ENCODE assay signal across 9 cellular contexts in the genomic region with DNA sequence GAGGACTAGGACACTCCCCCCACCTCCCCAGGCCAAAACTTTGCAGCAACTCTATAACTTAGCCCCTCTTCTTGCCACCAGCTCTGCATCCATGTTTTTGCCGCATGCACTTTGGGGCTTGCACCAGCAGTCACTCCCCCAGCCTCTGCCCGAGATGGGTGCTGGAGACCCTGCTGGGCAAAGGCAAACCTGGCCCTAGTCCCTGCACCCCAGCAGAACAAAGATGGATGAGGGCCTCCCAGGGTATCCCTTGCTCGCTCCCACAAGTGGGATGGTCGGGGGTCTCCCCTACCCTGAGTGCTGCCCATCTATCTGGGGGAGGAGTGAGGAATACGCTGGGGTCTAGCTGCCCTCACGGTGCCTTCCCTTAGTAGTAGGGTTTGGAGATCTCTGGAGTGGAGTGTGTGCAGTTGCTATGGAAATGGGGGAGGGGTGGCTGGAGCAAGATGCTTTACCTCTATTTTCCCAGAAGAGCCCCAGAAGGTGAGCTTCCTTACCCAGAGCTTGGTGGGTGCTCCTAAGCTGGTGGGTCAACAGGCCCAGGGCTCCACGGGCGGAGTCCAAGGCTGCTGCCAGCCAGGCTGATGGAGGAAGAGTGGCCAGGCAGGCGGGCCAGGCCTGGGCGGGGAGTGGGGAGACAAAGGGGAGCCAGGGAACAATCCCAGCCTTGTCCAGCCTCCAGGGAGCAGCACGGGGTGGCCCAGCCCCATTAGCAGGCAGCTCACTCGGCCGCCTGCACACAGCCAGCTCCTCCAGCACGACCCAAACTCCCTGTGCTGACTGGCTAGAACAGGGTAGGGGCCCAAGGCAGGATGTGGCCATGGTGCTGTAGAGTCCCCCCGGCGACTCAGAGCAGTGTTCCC. TPM values are rescaled to one million over a fixed set of nuclear protein-coding genes. Genes with fewer than 3 reads are reported as not detected.
DNase-seq lines count a peak whose midpoint lies in the region; ATAC-seq, FAIRE-seq and TF ChIP-seq lines count a peak whose summit lies in the region.
"Had no signal": no experiment of that assay in that cellular context is flagged by ENCODE, and none has a peak within 500 bp of the region (broad histone marks: within the 10 kb centered on the region; RNA-seq: fewer than 3 reads in every experiment).

A gene with protein sequence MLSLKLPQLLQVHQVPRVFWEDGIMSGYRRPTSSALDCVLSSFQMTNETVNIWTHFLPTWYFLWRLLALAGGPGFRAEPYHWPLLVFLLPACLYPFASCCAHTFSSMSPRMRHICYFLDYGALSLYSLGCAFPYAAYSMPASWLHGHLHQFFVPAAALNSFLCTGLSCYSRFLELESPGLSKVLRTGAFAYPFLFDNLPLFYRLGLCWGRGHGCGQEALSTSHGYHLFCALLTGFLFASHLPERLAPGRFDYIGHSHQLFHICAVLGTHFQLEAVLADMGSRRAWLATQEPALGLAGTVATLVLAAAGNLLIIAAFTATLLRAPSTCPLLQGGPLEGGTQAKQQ (minus strand): TSS at position 597 of the 863 bp plus-strand sequence. CDS start 1,325 bp downstream, outside the sequence.

- peak within 1 kb of the TSS in 6 of 10 donors; percentile 29 to 83 (median 46) for H3K27ac Mint-ChIP-seq in naive thymus-derived CD8-positive, alpha-beta T cell

- H4K20me1 ChIP-seq in H1 (replicated peaks in 1 of 2; ENCODE audit: control insufficient read depth in 1 of 2, insufficient read depth in 2 of 2, low read length in 2 of 2): peaks cover 0 to 5% of the 10 kb centered on the region in 2 experiments

- H2BK20ac ChIP-seq in H1 (ENCODE audit: low read length): 0 out of 2 replicates have a peak within 1 kb of the TSS, but pooled peaks have one; percentile 61

- H2AFZ ChIP-seq in H1 (ENCODE audit: low read length) (no peak within 1 kb of the TSS), trophoblast cell (ENCODE audit: insufficient read depth, low read length, poor library complexity) (no peak within 1 kb of the TSS)

- DNase-seq in C1 segment of cervical spinal cord (lab: John Stamatoyannopoulos, UW) (peak in 13 of 14 donors; percentile 54 to 96 (median 84)), H1 (ENCODE audit: low read depth in 1 of 2, low spot score in 2 of 2) (peak in 1 of 2 experiments; percentile 64), NCI-H2227 (lab: John Stamatoyannopoulos, UW; ENCODE audit: unreplicated experiment) (no peak), trophoblast cell (no peak), omental fat pad (ENCODE audit: low spot score) (no peak)
- DNase-seq in naive thymus-derived CD8-positive, alpha-beta T cell: peak in 1 of 10 donors; percentile 60

- H3K4me2 ChIP-seq in H1 (ENCODE audit: insufficient read depth in 1 of 2, low read depth in 2 of 2, low read length in 2 of 2): peak within 1 kb of the TSS in 1 of 2 experiments; percentile 17; a peak in 1 of 4 replicates
- H3K4me2 ChIP-seq in trophoblast cell (ENCODE audit: low read length): no peak within 1 kb of the TSS

- H3K79me2 ChIP-seq in H1 (ENCODE audit: control insufficient read depth in 1 of 2, insufficient read depth in 2 of 2, low read length in 2 of 2): no peaks in the 10 kb centered on the region
- no peaks in the 10 kb centered on the region for H3K79me2 ChIP-seq in trophoblast cell (ENCODE audit: control insufficient read depth, insufficient read depth, low read length, poor library complexity)

- CTCF ChIA-PET in HEK293 (lab: Yijun Ruan, JAX): interaction anchor here (0.5 to 0.9 kb wide), 4 partner anchors 23 to 151 kb away, joined by 3 to 4 read pairs (median 3); a partner anchor contains a TSS
- CTCF ChIA-PET in H1 (lab: Charles Lee; ENCODE audit: partially characterized antibody): interaction anchor here (0.7 to 47.2 kb wide), 11 partner anchors 9 to 151 kb away, joined by 3 to 1265 read pairs (median 4); a partner anchor contains a TSS

- 86% methylated on average over 16 of the region's 16 CpGs; no CpG with 5 or more reads in 1 of the 2 experiments for WGBS in H1 (ENCODE audit: extremely low coverage in 1 of 2, insufficient coverage in 1 of 2, insufficient read length in 1 of 2, insufficient replicate concordance in 2 of 2, low coverage in 1 of 2, low lambda C conversion rate in 2 of 2, missing lambda C conversion rate in 1 of 2), 2 experiments
- no CpG with 5 or more reads among the region's 16 CpGs for WGBS in trophoblast cell (ENCODE audit: extremely low coverage, insufficient coverage, insufficient read length)

- no peaks in the 10 kb centered on the region for H3K23me2 ChIP-seq in H1 (ENCODE audit: low read depth, low read length)

- H3K79me1 ChIP-seq in H1 (ENCODE audit: low read depth, low read length) (no peaks in the 10 kb centered on the region), trophoblast cell (ENCODE audit: low read length) (no peaks in the 10 kb centered on the region)

- no peak within 1 kb of the TSS for H3K14ac ChIP-seq in H1 (ENCODE audit: insufficient read length)
- no peak within 1 kb of the TSS for H3K14ac ChIP-seq in trophoblast cell (ENCODE audit: low read length)

- no peak within 1 kb of the TSS for H2BK15ac ChIP-seq in H1 (ENCODE audit: low read length)

- H3K4ac ChIP-seq in H1 (replicated peaks; ENCODE audit: insufficient read length, low read depth, low read length): no peak within 1 kb of the TSS
- no peak within 1 kb of the TSS for H3K4ac ChIP-seq in trophoblast cell (ENCODE audit: low read depth, low read length)

- H2AK5ac ChIP-seq in H1 (ENCODE audit: low read depth, low read length) (no peak within 1 kb of the TSS; the same call in 1 of the 2 replicates), trophoblast cell (ENCODE audit: low read length) (no peak within 1 kb of the TSS)

- ATAC-seq in naive thymus-derived CD8-positive, alpha-beta T cell: peak in 1 of 2 donors; percentile 6
- ATAC-seq in GM18907 (IDR thresholded peaks at IDR 0.05; ENCODE audit: unreplicated experiment) (no peak), omental fat pad (ENCODE audit: low FRiP score) (no peak)

- TF ChIP-seq CTCF in HEK293 (tag by site-specific recombination; IDR thresholded peaks at IDR 0.05): no peak
- TF ChIP-seq CTCF in H1 (IDR thresholded peaks at IDR 0.05; ENCODE audit: control extremely low read depth in 1 of 3, insufficient read depth in 1 of 3, low read depth in 1 of 3, low read length in 3 of 3): no peak
- TF ChIP-seq CTCF in omental fat pad (IDR thresholded peaks at IDR 0.05): no peak

- H3K4me3 ChIP-seq in HEK293 (ENCODE audit: low read depth, low read length) (no peak within 1 kb of the TSS), H1 (ENCODE audit: extremely low read depth in 1 of 4, insufficient read depth in 2 of 4, low read depth in 3 of 4, low read length in 4 of 4) (no peak within 1 kb of the TSS), trophoblast cell (ENCODE audit: low read depth, low read length) (no peak within 1 kb of the TSS)
- H3K4me3 ChIP-seq: ovary had no signal

- H3K27me3 Mint-ChIP-seq in naive thymus-derived CD8-positive, alpha-beta T cell: no peaks in the 10 kb centered on the region

- H3K9me3 ChIP-seq in HEK293 (ENCODE audit: control insufficient read depth, insufficient read depth, low read depth, low read length) (no peaks in the 10 kb centered on the region), H1 (ENCODE audit: insufficient read depth in 2 of 2, low read depth in 1 of 2, low read length in 1 of 2) (no peaks in the 10 kb centered on the region), trophoblast cell (ENCODE audit: insufficient read depth, low read depth, low read length) (no peaks in the 10 kb centered on the region)
- H3K9me3 ChIP-seq: ovary had no signal

- peaks cover 0 to 22% (median 0%) of the 10 kb centered on the region in 3 donors for H3K36me3 Mint-ChIP-seq in naive thymus-derived CD8-positive, alpha-beta T cell

- peak within 1 kb of the TSS; percentile 58 for H4K8ac ChIP-seq in H1 (ENCODE audit: extremely low read depth, insufficient read depth, low read length)
- no peak within 1 kb of the TSS for H4K8ac ChIP-seq in trophoblast cell (ENCODE audit: low read depth, low read length)

- H4K5ac ChIP-seq in H1 (ENCODE audit: insufficient read length, low read depth, low read length): peak within 1 kb of the TSS; percentile 25

- H3K9ac ChIP-seq in H1 (replicated peaks in 1 of 4; ENCODE audit: extremely low read depth in 1 of 4, low read depth in 3 of 4, low read length in 3 of 4) (no peak within 1 kb of the TSS), trophoblast cell (ENCODE audit: low read length) (no peak within 1 kb of the TSS)

- H4K12ac ChIP-seq in trophoblast cell (ENCODE audit: low read depth, low read length): no peak within 1 kb of the TSS

- H3K4me1 Mint-ChIP-seq in naive thymus-derived CD8-positive, alpha-beta T cell: peaks cover 14 to 22% (median 19%) of the 10 kb centered on the region in 4 donors

- H3K36me3 ChIP-seq in HEK293 (ENCODE audit: control insufficient read depth in 2 of 2, insufficient read depth in 1 of 2, low read length in 2 of 2): peaks cover 0 to 47% of the 10 kb centered on the region in 2 experiments; a peak in 1 of 3 replicates
- peaks cover 19 to 38% (median 27%) of the 10 kb centered on the region in 4 experiments for H3K36me3 ChIP-seq in H1 (ENCODE audit: control insufficient read depth in 2 of 4, insufficient read depth in 4 of 4, low read length in 3 of 4)
- H3K36me3 ChIP-seq in trophoblast cell (ENCODE audit: control insufficient read depth in 1 of 2, insufficient read depth in 2 of 2, low read length in 2 of 2): peaks cover 38 to 48% of the 10 kb centered on the region in 2 experiments
- H3K36me3 ChIP-seq: ovary had no signal

- TF ChIP-seq RAD21 in H1 (IDR thresholded peaks at IDR 0.05 in 1 of 2, conservative IDR thresholded peaks at IDR 0.05 in 1 of 2; ENCODE audit: low read depth in 2 of 2, low read length in 2 of 2): no peak

- FAIRE-seq in H1 (lab: Jason Lieb, UNC): no peak

- no peak within 1 kb of the TSS for H3K23ac ChIP-seq in H1 (ENCODE audit: insufficient read length)
- no peak within 1 kb of the TSS for H3K23ac ChIP-seq in trophoblast cell (ENCODE audit: low read length)

- H3K27ac ChIP-seq in HEK293 (ENCODE audit: extremely low read depth, low read depth, low read length): no peak within 1 kb of the TSS
- H3K27ac ChIP-seq in H1 (ENCODE audit: low read depth, low read length): peak within 1 kb of the TSS; percentile 8; the same call in 1 of the 2 replicates
- no peak within 1 kb of the TSS for H3K27ac ChIP-seq in trophoblast cell (ENCODE audit: low read depth, low read length)
- H3K27ac ChIP-seq: ovary had no signal

- peak within 1 kb of the TSS; percentile 38; the same call in 1 of the 2 replicates for H3K18ac ChIP-seq in H1 (ENCODE audit: extremely low read depth, low read length)
- H3K18ac ChIP-seq in trophoblast cell (ENCODE audit: low read length): no peak within 1 kb of the TSS

- no peaks in the 10 kb centered on the region for H3K9me3 Mint-ChIP-seq in naive thymus-derived CD8-positive, alpha-beta T cell

- H2BK12ac ChIP-seq in H1 (ENCODE audit: low read depth, low read length) (no peak within 1 kb of the TSS), trophoblast cell (ENCODE audit: low read length) (no peak within 1 kb of the TSS)

- H3K4me3 Mint-ChIP-seq in naive thymus-derived CD8-positive, alpha-beta T cell: peak within 1 kb of the TSS in 3 of 10 donors; percentile 5 to 45 (median 37)

- TF ChIP-seq EP300 in H1 (IDR thresholded peaks at IDR 0.05; ENCODE audit: borderline replicate concordance in 1 of 2, low read depth in 2 of 2, low read length in 2 of 2): no peak

- H3K27me3 ChIP-seq in H1 (replicated peaks in 1 of 4; ENCODE audit: control insufficient read depth in 3 of 4, extremely low read depth in 1 of 4, insufficient read depth in 3 of 4, low read length in 3 of 4): no peaks in the 10 kb centered on the region
- H3K27me3 ChIP-seq in trophoblast cell (ENCODE audit: insufficient read depth, low read length): no peaks in the 10 kb centered on the region
- H3K27me3 ChIP-seq: ovary had no signal

- H2BK120ac ChIP-seq in H1 (replicated peaks; ENCODE audit: low read depth, low read length) (no peak within 1 kb of the TSS), trophoblast cell (ENCODE audit: insufficient read depth, low read length, poor library complexity) (no peak within 1 kb of the TSS)

- POLR2A ChIA-PET in HEK293 (lab: Yijun Ruan, JAX): interaction anchor here (0.6 to 1.8 kb wide), 3 partner anchors 12 to 34 kb away, joined by 3 to 5 read pairs (median 5); a partner anchor contains a TSS
- POLR2A ChIA-PET in H1 (lab: Charles Lee; ENCODE audit: partially characterized antibody): interaction anchor here (0.6 to 11.8 kb wide), 21 partner anchors 9 to 198 kb away, joined by 3 to 102 read pairs (median 4); a partner anchor contains a TSS
- POLR2A ChIA-PET in naive thymus-derived CD8-positive, alpha-beta T cell (lab: Charles Lee): interaction anchor here (0.5 kb wide), 1 partner anchor 40 kb away, joined by 6 read pairs; no protein-coding TSS in a partner anchor

- H3K4me1 ChIP-seq in HEK293 (ENCODE audit: control insufficient read depth, insufficient read depth, low read length) (no peaks in the 10 kb centered on the region), H1 (replicated peaks in 1 of 4; ENCODE audit: control insufficient read depth in 3 of 4, insufficient read depth in 4 of 4, low read length in 3 of 4) (peaks cover 0 to 16% (median 9%) of the 10 kb centered on the region in 4 experiments), trophoblast cell (ENCODE audit: control insufficient read depth in 1 of 2, insufficient read depth in 2 of 2, low read length in 2 of 2) (peaks cover 19 to 22% of the 10 kb centered on the region in 2 experiments)

- H3K56ac ChIP-seq in H1 (replicated peaks; ENCODE audit: insufficient read length, low read depth, low read length): no peak within 1 kb of the TSS

- TF ChIP-seq POLR2A in H1 (IDR thresholded peaks at IDR 0.05; ENCODE audit: control extremely low read depth in 1 of 2, low read depth in 2 of 2, low read length in 2 of 2): no peak; a peak in 1 of 3 replicates

- H2BK5ac ChIP-seq in H1 (ENCODE audit: low read depth, low read length): no peak within 1 kb of the TSS
- no peak within 1 kb of the TSS for H2BK5ac ChIP-seq in trophoblast cell (ENCODE audit: low read depth, low read length, poor library complexity)

- no peak within 1 kb of the TSS for H4K91ac ChIP-seq in H1 (replicated peaks; ENCODE audit: insufficient read length, low read length)
- no peak within 1 kb of the TSS for H4K91ac ChIP-seq in trophoblast cell (ENCODE audit: low read depth, low read length)

RNA-seq across cellular contexts. Expression of the gene that starts here (rescaled TPM):
- total RNA-seq in H1 (2021; fragmentation: NEBNext Ultra II Directional; extraction: Animal tissue kit (Norgen Biotek cat#: 25700)): 7.1 and 7.2 TPM in 2 replicates
- 11.3 and 20.2 TPM in 2 replicates for polyA plus RNA-seq in H1 (2011; rRNA removed)
- polyA plus RNA-seq in H1 (2011; cell fraction: cytosol; rRNA removed): 9.6 TPM
- polyA plus RNA-seq in H1 (2011; cell fraction: nucleus; rRNA removed): 51.0 TPM
- 11.2 to 16.4 TPM (median 12.5 TPM) in 4 replicates for polyA plus RNA-seq in H1 (2012, experiment 1 of 2)
- polyA plus RNA-seq in H1 (2012, experiment 2 of 2): 3.1 TPM
- 7.7 TPM for polyA plus RNA-seq in H1 (2013, experiment 1 of 2)
- polyA plus RNA-seq in H1 (2013, experiment 2 of 2): 5.3 TPM
- polyA minus RNA-seq in H1 (2011; rRNA and poly(A)+ RNA removed): 1.1 TPM in 2 replicates
- 4.1 TPM for polyA minus RNA-seq in H1 (2011; cell fraction: cytosol; rRNA and poly(A)+ RNA removed)
- polyA minus RNA-seq in H1 (2011; cell fraction: nucleus; rRNA and poly(A)+ RNA removed): 4.6 TPM
- 1 to 10 TPM; 2.8 to 3.0 TPM for total RNA-seq in naive thymus-derived CD8-positive, alpha-beta T cell
- polyA plus RNA-seq in naive thymus-derived CD8-positive, alpha-beta T cell: under 1 TPM; 0.15 to 0.21 (median 0.21) TPM
- polyA plus RNA-seq in trophoblast cell (2013): 7.8 and 8.5 TPM in 2 replicates
- total RNA-seq in omental fat pad: 1 to 10 TPM in 3 of 4 donors, under 1 TPM in 1; 0.74 to 3.4 (median 1.6) TPM

Comparison
In these comparisons a context has a peak if more than half of its experiments do, and no peak if none do; other contexts are left out.
1. DNase-seq: peak in C1 segment of cervical spinal cord (13 of 14); none in NCI-H2227 (single experiment), trophoblast cell (0 of 2) and omental fat pad (single experiment).